1 cellular context compared by ENCODE assay signal in genomic region chr3:108221911-108222812, GRCh38.
A peak's percentile ranks its signal among the peaks of the same experiment; 100 is the strongest.
TF ChIP-seq lines count a peak whose summit lies in the region.

Gene IFT57 (minus strand): TSS chr3:108222424. CDS start chr3:108222322, 102 bp downstream.

TF ChIP-seq in HepG2, 621 proteins besides CTCF, POLR2A, EP300 and RAD21 (continued from another document and continues in another):
- TF ChIP-seq, protein P1, sequence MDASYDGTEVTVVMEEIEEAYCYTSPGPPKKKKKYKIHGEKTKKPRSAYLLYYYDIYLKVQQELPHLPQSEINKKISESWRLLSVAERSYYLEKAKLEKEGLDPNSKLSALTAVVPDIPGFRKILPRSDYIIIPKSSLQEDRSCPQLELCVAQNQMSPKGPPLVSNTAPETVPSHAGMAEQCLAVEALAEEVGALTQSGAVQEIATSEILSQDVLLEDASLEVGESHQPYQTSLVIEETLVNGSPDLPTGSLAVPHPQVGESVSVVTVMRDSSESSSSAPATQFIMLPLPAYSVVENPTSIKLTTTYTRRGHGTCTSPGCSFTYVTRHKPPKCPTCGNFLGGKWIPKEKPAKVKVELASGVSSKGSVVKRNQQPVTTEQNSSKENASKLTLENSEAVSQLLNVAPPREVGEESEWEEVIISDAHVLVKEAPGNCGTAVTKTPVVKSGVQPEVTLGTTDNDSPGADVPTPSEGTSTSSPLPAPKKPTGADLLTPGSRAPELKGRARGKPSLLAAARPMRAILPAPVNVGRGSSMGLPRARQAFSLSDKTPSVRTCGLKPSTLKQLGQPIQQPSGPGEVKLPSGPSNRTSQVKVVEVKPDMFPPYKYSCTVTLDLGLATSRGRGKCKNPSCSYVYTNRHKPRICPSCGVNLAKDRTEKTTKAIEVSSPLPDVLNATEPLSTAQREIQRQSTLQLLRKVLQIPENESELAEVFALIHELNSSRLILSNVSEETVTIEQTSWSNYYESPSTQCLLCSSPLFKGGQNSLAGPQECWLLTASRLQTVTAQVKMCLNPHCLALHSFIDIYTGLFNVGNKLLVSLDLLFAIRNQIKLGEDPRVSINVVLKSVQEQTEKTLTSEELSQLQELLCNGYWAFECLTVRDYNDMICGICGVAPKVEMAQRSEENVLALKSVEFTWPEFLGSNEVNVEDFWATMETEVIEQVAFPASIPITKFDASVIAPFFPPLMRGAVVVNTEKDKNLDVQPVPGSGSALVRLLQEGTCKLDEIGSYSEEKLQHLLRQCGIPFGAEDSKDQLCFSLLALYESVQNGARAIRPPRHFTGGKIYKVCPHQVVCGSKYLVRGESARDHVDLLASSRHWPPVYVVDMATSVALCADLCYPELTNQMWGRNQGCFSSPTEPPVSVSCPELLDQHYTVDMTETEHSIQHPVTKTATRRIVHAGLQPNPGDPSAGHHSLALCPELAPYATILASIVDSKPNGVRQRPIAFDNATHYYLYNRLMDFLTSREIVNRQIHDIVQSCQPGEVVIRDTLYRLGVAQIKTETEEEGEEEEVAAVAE (CRISPR knock-in tag; IDR thresholded peaks at IDR 0.05; ENCODE audit: borderline replicate concordance), result no peak
- TF ChIP-seq ZNF20 (CRISPR knock-in tag; IDR thresholded peaks at IDR 0.05) (no peak), ZNF557 (CRISPR knock-in tag; IDR thresholded peaks at IDR 0.05) (no peak), SAP130 (CRISPR knock-in tag; IDR thresholded peaks at IDR 0.05; ENCODE audit: low read depth) (peak; percentile 95), ZNF138 (CRISPR knock-in tag; IDR thresholded peaks at IDR 0.05; ENCODE audit: low read depth) (0 out of 2 replicates have a peak, but pooled peaks have one; percentile 59), IRF2 (CRISPR knock-in tag; IDR thresholded peaks at IDR 0.05) (no peak), ZNF768 (CRISPR knock-in tag; IDR thresholded peaks at IDR 0.05) (peak; percentile 53; the same call in 1 of the 2 replicates), NFAT5 (CRISPR knock-in tag; IDR thresholded peaks at IDR 0.05) (peak; percentile 59; the same call in 1 of the 2 replicates), HDAC6 (IDR thresholded peaks at IDR 0.05; ENCODE audit: low read depth, low read length) (no peak), ZNF232 (CRISPR knock-in tag; IDR thresholded peaks at IDR 0.05; ENCODE audit: borderline replicate concordance) (peak; percentile 82; the same call in 1 of the 2 replicates), ZNF407 (CRISPR knock-in tag; IDR thresholded peaks at IDR 0.05; ENCODE audit: not compliant biosample characterization) (peak; percentile 89), NONO (IDR thresholded peaks at IDR 0.05) (no peak), NONO (CRISPR knock-in tag; conservative IDR thresholded peaks at IDR 0.05) (0 out of 2 replicates have a peak, but pooled peaks have one; percentile 31), ZNF598 (CRISPR knock-in tag; IDR thresholded peaks at IDR 0.05; ENCODE audit: borderline replicate concordance) (peak; percentile 89; the same call in 1 of the 2 replicates), ZFP37 (CRISPR knock-in tag; IDR thresholded peaks at IDR 0.05; ENCODE audit: borderline replicate concordance) (no peak), RXRA (CRISPR knock-in tag; IDR thresholded peaks at IDR 0.05) (peak; percentile 40; the same call in 1 of the 2 replicates), DMAP1 (CRISPR knock-in tag; IDR thresholded peaks at IDR 0.05) (peak; percentile 28; the same call in 1 of the 2 replicates), TGIF2 (CRISPR knock-in tag; IDR thresholded peaks at IDR 0.05) (no peak), UBTF (CRISPR knock-in tag; IDR thresholded peaks at IDR 0.05) (peak; percentile 75), HNF4G (IDR thresholded peaks at IDR 0.05; ENCODE audit: borderline replicate concordance, low read depth, low read length) (no peak), HNF4G (CRISPR knock-in tag; IDR thresholded peaks at IDR 0.05; ENCODE audit: borderline replicate concordance, low read depth) (0 out of 2 replicates have a peak, but pooled peaks have one; percentile 20), ZNF781 (CRISPR knock-in tag; IDR thresholded peaks at IDR 0.05; ENCODE audit: borderline replicate concordance, not compliant biosample characterization) (peak; percentile 48), ZNF432 (CRISPR knock-in tag; IDR thresholded peaks at IDR 0.05; ENCODE audit: borderline replicate concordance) (no peak)
- TF ChIP-seq, protein P2, sequence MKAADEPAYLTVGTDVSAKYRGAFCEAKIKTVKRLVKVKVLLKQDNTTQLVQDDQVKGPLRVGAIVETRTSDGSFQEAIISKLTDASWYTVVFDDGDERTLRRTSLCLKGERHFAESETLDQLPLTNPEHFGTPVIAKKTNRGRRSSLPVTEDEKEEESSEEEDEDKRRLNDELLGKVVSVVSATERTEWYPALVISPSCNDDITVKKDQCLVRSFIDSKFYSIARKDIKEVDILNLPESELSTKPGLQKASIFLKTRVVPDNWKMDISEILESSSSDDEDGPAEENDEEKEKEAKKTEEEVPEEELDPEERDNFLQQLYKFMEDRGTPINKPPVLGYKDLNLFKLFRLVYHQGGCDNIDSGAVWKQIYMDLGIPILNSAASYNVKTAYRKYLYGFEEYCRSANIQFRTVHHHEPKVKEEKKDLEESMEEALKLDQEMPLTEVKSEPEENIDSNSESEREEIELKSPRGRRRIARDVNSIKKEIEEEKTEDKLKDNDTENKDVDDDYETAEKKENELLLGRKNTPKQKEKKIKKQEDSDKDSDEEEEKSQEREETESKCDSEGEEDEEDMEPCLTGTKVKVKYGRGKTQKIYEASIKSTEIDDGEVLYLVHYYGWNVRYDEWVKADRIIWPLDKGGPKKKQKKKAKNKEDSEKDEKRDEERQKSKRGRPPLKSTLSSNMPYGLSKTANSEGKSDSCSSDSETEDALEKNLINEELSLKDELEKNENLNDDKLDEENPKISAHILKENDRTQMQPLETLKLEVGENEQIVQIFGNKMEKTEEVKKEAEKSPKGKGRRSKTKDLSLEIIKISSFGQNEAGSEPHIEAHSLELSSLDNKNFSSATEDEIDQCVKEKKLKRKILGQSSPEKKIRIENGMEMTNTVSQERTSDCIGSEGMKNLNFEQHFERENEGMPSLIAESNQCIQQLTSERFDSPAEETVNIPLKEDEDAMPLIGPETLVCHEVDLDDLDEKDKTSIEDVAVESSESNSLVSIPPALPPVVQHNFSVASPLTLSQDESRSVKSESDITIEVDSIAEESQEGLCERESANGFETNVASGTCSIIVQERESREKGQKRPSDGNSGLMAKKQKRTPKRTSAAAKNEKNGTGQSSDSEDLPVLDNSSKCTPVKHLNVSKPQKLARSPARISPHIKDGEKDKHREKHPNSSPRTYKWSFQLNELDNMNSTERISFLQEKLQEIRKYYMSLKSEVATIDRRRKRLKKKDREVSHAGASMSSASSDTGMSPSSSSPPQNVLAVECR (CRISPR knock-in tag; IDR thresholded peaks at IDR 0.05; ENCODE audit: borderline replicate concordance), result peak; percentile 99
- TF ChIP-seq, protein P3, sequence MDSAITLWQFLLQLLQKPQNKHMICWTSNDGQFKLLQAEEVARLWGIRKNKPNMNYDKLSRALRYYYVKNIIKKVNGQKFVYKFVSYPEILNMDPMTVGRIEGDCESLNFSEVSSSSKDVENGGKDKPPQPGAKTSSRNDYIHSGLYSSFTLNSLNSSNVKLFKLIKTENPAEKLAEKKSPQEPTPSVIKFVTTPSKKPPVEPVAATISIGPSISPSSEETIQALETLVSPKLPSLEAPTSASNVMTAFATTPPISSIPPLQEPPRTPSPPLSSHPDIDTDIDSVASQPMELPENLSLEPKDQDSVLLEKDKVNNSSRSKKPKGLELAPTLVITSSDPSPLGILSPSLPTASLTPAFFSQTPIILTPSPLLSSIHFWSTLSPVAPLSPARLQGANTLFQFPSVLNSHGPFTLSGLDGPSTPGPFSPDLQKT (CRISPR knock-in tag; IDR thresholded peaks at IDR 0.05; ENCODE audit: borderline replicate concordance), result no peak
- TF ChIP-seq, protein P4, sequence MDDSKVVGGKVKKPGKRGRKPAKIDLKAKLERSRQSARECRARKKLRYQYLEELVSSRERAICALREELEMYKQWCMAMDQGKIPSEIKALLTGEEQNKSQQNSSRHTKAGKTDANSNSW (CRISPR knock-in tag; IDR thresholded peaks at IDR 0.05; ENCODE audit: borderline replicate concordance), result no peak
